In genomic region chr10:21170216-21170615, GRCh38 we compare ENCODE assay signal across 25 cellular contexts.
DNase-seq lines count a peak whose midpoint lies in the region; ATAC-seq, FAIRE-seq and TF ChIP-seq lines count a peak whose summit lies in the region.
"Had no signal": no experiment of that assay in that cellular context is flagged by ENCODE, and none has a peak within 500 bp of the region (broad histone marks: within the 10 kb centered on the region; RNA-seq: fewer than 3 reads in every experiment).

No MANE protein-coding gene starts in this region.

- H3K9ac ChIP-seq in colonic mucosa (ENCODE audit: low read depth in 2 of 2, low read length in 2 of 2) (no peak overlapping the region), mesendoderm (ENCODE audit: low read length) (no peak overlapping the region), neuronal stem cell (ENCODE audit: low read depth, low read length, poor library complexity) (no peak overlapping the region), kidney (ENCODE audit: low read length in 2 of 2) (no peak overlapping the region)
- H3K9ac ChIP-seq: SK-N-SH had no signal

- DNase-seq in ELF-1 (ENCODE audit: low read depth, low spot score) (peak; percentile 58), colonic mucosa (peak; percentile 45), mesendoderm (peak; percentile 11), neuronal stem cell (ENCODE audit: low spot score) (no peak), NCI-H526 (lab: John Stamatoyannopoulos, UW) (no peak), upper lobe of right lung (no peak), kidney (no peak)
- DNase-seq: AML-193; CD8-positive, alpha-beta memory T cell; DMS53; GF-D8; NCI-H1092 treated with DMSO at 0.1 percent for 48 hours; NCI-H146; NCI-H2029; NCI-H226; NCI-H524; PC-3; SIG-M5; SK-N-SH had no signal

- intact Hi-C loops in colonic mucosa (cut with DNase I) (no loop called here), upper lobe of right lung (cut with DNase I) (no loop called here), kidney (cut with DNase I) (no loop called here)

- H4K8ac ChIP-seq in mesendoderm (ENCODE audit: low read depth, low read length) (no peak overlapping the region), neuronal stem cell (ENCODE audit: low read depth, low read length) (no peak overlapping the region)

- no peak overlapping the region for H2BK5ac ChIP-seq in mesendoderm (ENCODE audit: low read length)
- no peak overlapping the region for H2BK5ac ChIP-seq in neuronal stem cell (ENCODE audit: low read length)

- H3K79me1 ChIP-seq in mesendoderm (ENCODE audit: low read length) (no peaks in the 10 kb centered on the region), neuronal stem cell (ENCODE audit: low read depth, low read length) (peaks cover 2% of the 10 kb centered on the region)

- no peaks in the 10 kb centered on the region for H3K4me1 ChIP-seq in colonic mucosa
- H3K4me1 ChIP-seq in mesendoderm (ENCODE audit: control insufficient read depth, low read depth, low read length): peaks cover 2% of the 10 kb centered on the region
- peaks cover 9 to 14% of the 10 kb centered on the region in 2 donors for H3K4me1 ChIP-seq in neuronal stem cell (ENCODE audit: control insufficient read depth in 2 of 2, insufficient read depth in 1 of 2, low read depth in 1 of 2, low read length in 2 of 2)
- no peaks in the 10 kb centered on the region for H3K4me1 ChIP-seq in upper lobe of right lung
- H3K4me1 ChIP-seq in kidney (ENCODE audit: control insufficient read depth in 1 of 2, insufficient read depth in 1 of 2, low read depth in 1 of 2, low read length in 2 of 2): peaks cover 3 to 7% of the 10 kb centered on the region in 2 donors

- H3K27ac ChIP-seq in colonic mucosa: peak overlapping the region; percentile 26
- no peak overlapping the region for H3K27ac ChIP-seq in mesendoderm (ENCODE audit: low read depth, low read length)
- peak overlapping the region; percentile 50 for H3K27ac ChIP-seq in neuronal stem cell (replicated peaks; ENCODE audit: low read length)
- H3K27ac ChIP-seq in upper lobe of right lung: no peak overlapping the region
- peak overlapping the region in 1 of 2 donors; percentile 30 for H3K27ac ChIP-seq in kidney (ENCODE audit: low read depth in 2 of 2, low read length in 2 of 2)
- H3K27ac ChIP-seq: C4-2B, RWPE1 had no signal

- H3K36me3 ChIP-seq in colonic mucosa (no peaks in the 10 kb centered on the region), mesendoderm (ENCODE audit: control insufficient read depth, insufficient read depth, low read length) (no peaks in the 10 kb centered on the region), neuronal stem cell (replicated peaks in 1 of 2; ENCODE audit: control insufficient read depth in 2 of 2, insufficient read depth in 2 of 2, low read length in 2 of 2) (peaks cover 0 to 3% of the 10 kb centered on the region in 2 donors), upper lobe of right lung (no peaks in the 10 kb centered on the region), kidney (ENCODE audit: control insufficient read depth in 1 of 2, insufficient read depth in 2 of 2, low read length in 2 of 2) (peaks cover 0 to 4% of the 10 kb centered on the region in 2 donors)
- H3K36me3 ChIP-seq: HAP-1 had no signal

- peak overlapping the region; percentile 21 for H2AFZ ChIP-seq in neuronal stem cell (ENCODE audit: low read length)
- H2AFZ ChIP-seq: GM23338 had no signal

- no peak for FAIRE-seq in kidney (lab: Jason Lieb, UNC)
- FAIRE-seq: HepG2, K562 had no signal

- H3K18ac ChIP-seq in mesendoderm (ENCODE audit: low read length) (no peak overlapping the region), neuronal stem cell (ENCODE audit: low read length) (no peak overlapping the region)

- no peak overlapping the region for H4K5ac ChIP-seq in mesendoderm (ENCODE audit: low read length)

- H3K23ac ChIP-seq in mesendoderm (ENCODE audit: low read length) (no peak overlapping the region), neuronal stem cell (ENCODE audit: low read depth, low read length, poor library complexity) (no peak overlapping the region)

- H3K79me2 ChIP-seq in mesendoderm (ENCODE audit: control insufficient read depth, insufficient read depth, low read length): no peaks in the 10 kb centered on the region

- H3K4me2 ChIP-seq in mesendoderm (ENCODE audit: low read length) (no peak overlapping the region), neuronal stem cell (ENCODE audit: insufficient read depth, low read length, poor library complexity, severe bottlenecking) (no peak overlapping the region)
- H3K4me2 ChIP-seq: GM23338, SK-N-SH had no signal

- no peak overlapping the region for H2BK12ac ChIP-seq in neuronal stem cell (ENCODE audit: low read length)

- WGBS in mesendoderm (ENCODE audit: extremely low coverage, insufficient coverage, low lambda C conversion rate): no CpG with 5 or more reads among the region's 5 CpGs
- WGBS in neuronal stem cell (ENCODE audit: extremely low coverage in 2 of 2, insufficient read length in 2 of 2, insufficient replicate concordance in 1 of 2), 2 donors: no CpG with 5 or more reads among the region's 5 CpGs

- H3K4me3 ChIP-seq in colonic mucosa (no peak overlapping the region), mesendoderm (ENCODE audit: low read length) (no peak overlapping the region), neuronal stem cell (ENCODE audit: low read length in 2 of 2) (no peak overlapping the region), upper lobe of right lung (no peak overlapping the region), kidney (ENCODE audit: low read length in 2 of 2) (no peak overlapping the region)
- H3K4me3 ChIP-seq: GM23338, HAP-1, K562 had no signal

- TF ChIP-seq CTCF in colonic mucosa (IDR thresholded peaks at IDR 0.05) (no peak), upper lobe of right lung (IDR thresholded peaks at IDR 0.05) (no peak), kidney (IDR thresholded peaks at IDR 0.05; ENCODE audit: borderline replicate concordance, extremely low read depth, insufficient read depth) (no peak)

- H3K4ac ChIP-seq in mesendoderm (ENCODE audit: low read depth, low read length): no peak overlapping the region
- H3K4ac ChIP-seq in neuronal stem cell (ENCODE audit: low read length): no peak overlapping the region

- no peak overlapping the region for H2AK5ac ChIP-seq in mesendoderm (ENCODE audit: low read length)
- H2AK5ac ChIP-seq in neuronal stem cell (ENCODE audit: low read depth, low read length): no peak overlapping the region

- H3K27me3 ChIP-seq in colonic mucosa (peaks cover 7% of the 10 kb centered on the region), mesendoderm (ENCODE audit: insufficient read depth, low read length, poor library complexity) (no peaks in the 10 kb centered on the region), neuronal stem cell (ENCODE audit: control insufficient read depth in 3 of 3, insufficient read depth in 3 of 3, low read depth in 1 of 3, low read length in 3 of 3) (peaks cover 0 to 7% (median 0%) of the 10 kb centered on the region in 3 experiments), upper lobe of right lung (peaks cover 12% of the 10 kb centered on the region)

- H3K9me3 ChIP-seq in colonic mucosa: no peaks in the 10 kb centered on the region
- H3K9me3 ChIP-seq in neuronal stem cell (replicated peaks in 1 of 2; ENCODE audit: control insufficient read depth in 2 of 2, insufficient read depth in 1 of 2, low read depth in 1 of 2, low read length in 2 of 2): peaks cover 2 to 6% of the 10 kb centered on the region in 2 donors
- no peaks in the 10 kb centered on the region for H3K9me3 ChIP-seq in upper lobe of right lung
- no peaks in the 10 kb centered on the region for H3K9me3 ChIP-seq in kidney (ENCODE audit: control insufficient read depth in 1 of 2, low read length in 2 of 2)
- H3K9me3 ChIP-seq: HAP-1, SK-N-SH had no signal

- H2BK120ac ChIP-seq in mesendoderm (ENCODE audit: low read depth, low read length) (no peak overlapping the region), neuronal stem cell (ENCODE audit: low read depth, low read length) (no peak overlapping the region)

- H4K91ac ChIP-seq in neuronal stem cell (ENCODE audit: low read depth, low read length, poor library complexity): no peak overlapping the region

- H2BK15ac ChIP-seq in mesendoderm (replicated peaks; ENCODE audit: low read depth): no peak overlapping the region
- no peak overlapping the region for H2BK15ac ChIP-seq in neuronal stem cell (ENCODE audit: low read length)

- no peak for ATAC-seq in upper lobe of right lung
- ATAC-seq: GM23338, HepG2, K562, PC-3 had no signal

- no peak overlapping the region for H3K56ac ChIP-seq in mesendoderm (ENCODE audit: low read length)

- H3K14ac ChIP-seq in neuronal stem cell (ENCODE audit: low read length): no peak overlapping the region

Comparison
In these comparisons a context has a peak if more than half of its experiments do, and no peak if none do; other contexts are left out.
1. DNase-seq: peak in ELF-1 (single experiment), colonic mucosa (single experiment) and mesendoderm (single experiment); none in neuronal stem cell (single experiment), NCI-H526 (0 of 2), upper lobe of right lung (single experiment) and kidney (single experiment).
2. H3K27ac ChIP-seq: peak in colonic mucosa (single experiment) and neuronal stem cell (single experiment); none in mesendoderm (single experiment) and upper lobe of right lung (single experiment).